ENCODE assay signal across 8 cellular contexts in genomic region chr5:43017438-43017820, GRCh38. TPM values are rescaled to one million over a fixed set of nuclear protein-coding genes. Genes with fewer than 3 reads are reported as not detected.
DNase-seq lines count a peak whose midpoint lies in the region; ATAC-seq and TF ChIP-seq lines count a peak whose summit lies in the region.

No MANE protein-coding gene starts in this region.

- no peak for TF ChIP-seq CTCF in AG10803 (conservative IDR thresholded peaks at IDR 0.05; ENCODE audit: low read length)
- TF ChIP-seq CTCF in ascending aorta (IDR thresholded peaks at IDR 0.05) = no peak

- ATAC-seq in GM21529 (IDR thresholded peaks at IDR 0.05; ENCODE audit: unreplicated experiment) = peak; percentile 22

- in situ Hi-C loops in G401 (cut with HindIII; ENCODE audit: low sequenced_read_pairs) = no loop called here

- H3K4me3 ChIP-seq in AG10803 (ENCODE audit: low read length) (peak overlapping the region; percentile 82), ascending aorta (peak overlapping the region; percentile 71 to 75)

- H3K27me3 ChIP-seq in ascending aorta = no peaks in the 10 kb centered on the region

- DNase-seq in AG10803 (ENCODE audit: low read depth) (no peak), NCI-H69 (lab: John Stamatoyannopoulos, UW) (peak; percentile 40), ascending aorta (ENCODE audit: low spot score in 2 of 2) (no peak), iris pigment epithelial cell (ENCODE audit: low read depth) (peak; percentile 42), HuH-7 (ENCODE audit: low spot score) (no peak), G401 (ENCODE audit: low spot score) (no peak)
- peak; percentile 34 for DNase-seq in stimulated activated CD4-positive, alpha-beta T cell treated with anti-CD3 and anti-CD28 coated beads, Interleukin-4, amount 100 ng/mL, for 1 hour

- H3K4me1 ChIP-seq in ascending aorta = no peaks in the 10 kb centered on the region

- peak overlapping the region; percentile 91 to 98 for H3K27ac ChIP-seq in ascending aorta

- H3K36me3 ChIP-seq in ascending aorta = no peaks in the 10 kb centered on the region

- H3K9me3 ChIP-seq in ascending aorta = peaks cover 0 to 5% of the 10 kb centered on the region in 2 donors

- intact Hi-C loops in ascending aorta (cut with DNase I) = loop anchor here (1.0 kb wide), 1 partner anchor 22 kb away; no protein-coding TSS in a partner anchor

RNA-seq across cellular contexts. Expression of gene ANXA2R, which starts 22.7 kb away (rescaled TPM):
- 5.1 TPM for total RNA-seq in ascending aorta
- 0.49 and 1.3 TPM in 2 replicates for total RNA-seq in G401 (2014; rRNA removed; shearing (Covaris generic))

Comparison
In these comparisons a context has a peak if more than half of its experiments do, and no peak if none do; other contexts are left out.
1. DNase-seq: peak in NCI-H69 (single experiment), iris pigment epithelial cell (single experiment) and stimulated activated CD4-positive, alpha-beta T cell treated with anti-CD3 and anti-CD28 coated beads, Interleukin-4, amount 100 ng/mL, for 1 hour (single experiment); none in AG10803 (single experiment), ascending aorta (0 of 2), HuH-7 (single experiment) and G401 (single experiment).